In the genomic region with DNA sequence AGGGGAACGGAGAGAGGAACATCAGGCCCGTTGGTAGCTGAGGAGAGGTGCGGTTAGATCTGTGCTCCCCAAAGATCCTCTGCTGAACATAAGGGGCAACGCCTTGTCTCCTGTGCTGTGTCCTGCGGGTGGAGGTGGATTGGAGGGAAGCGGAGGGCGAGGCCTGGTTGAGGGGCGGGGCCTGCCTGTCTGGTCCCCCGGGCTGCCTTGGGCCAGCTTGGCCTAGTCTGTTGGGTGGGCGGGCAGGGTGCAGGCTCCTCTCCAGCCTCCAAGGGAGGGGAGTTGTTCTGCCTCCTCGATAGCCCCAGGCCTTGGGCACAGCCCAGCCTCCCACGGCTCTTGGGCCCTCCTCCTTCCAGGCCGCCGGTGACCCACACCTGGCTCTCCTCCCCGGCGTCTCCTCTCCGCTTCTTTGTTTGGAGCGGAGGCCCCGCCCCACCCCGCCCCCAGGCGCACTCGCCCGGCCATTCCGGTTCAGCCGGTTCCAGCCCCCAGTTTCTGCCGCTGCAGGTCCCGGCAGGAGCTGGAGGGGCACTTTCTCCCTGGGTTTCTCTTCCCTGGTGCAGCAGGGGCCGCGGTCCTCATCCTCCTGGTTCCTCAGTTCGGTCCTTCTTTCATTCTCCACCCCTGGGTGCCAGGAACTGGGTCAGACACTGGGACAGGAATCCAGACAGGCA, we compare ENCODE assay signal across 8 cellular contexts. TPM values are rescaled to one million over a fixed set of nuclear protein-coding genes. Genes with fewer than 3 reads are reported as not detected.
DNase-seq lines count a peak whose midpoint lies in the region; ATAC-seq and TF ChIP-seq lines count a peak whose summit lies in the region.

No MANE protein-coding gene starts in this region.

- H3K4me3 ChIP-seq in breast epithelium (peak overlapping the region in 2 of 3 donors; percentile 38 to 56), lung (no peak overlapping the region), aorta (ENCODE audit: low read length in 2 of 2) (no peak overlapping the region)

- DNase-seq in Calu3 (peak; percentile 90), NCI-H146 treated with DMSO at 0.1 percent for 48 hours (lab: John Stamatoyannopoulos, UW; ENCODE audit: unreplicated experiment) (peak; percentile 66), breast epithelium (ENCODE audit: low spot score in 2 of 2) (peak; percentile 96 to 97), lung (ENCODE audit: low spot score) (peak; percentile 87), aorta (peak in 1 of 2 donors; percentile 80), head of caudate nucleus (no peak)
- no peak for DNase-seq in activated naive CD4-positive, alpha-beta T cell treated with anti-CD3 and anti-CD28 coated beads, Interleukin-2, amount 50 U/mL, for 16 hours

- H3K36me3 ChIP-seq in breast epithelium (no peaks in the 10 kb centered on the region), lung (ENCODE audit: control insufficient read depth in 2 of 2, insufficient read depth in 2 of 2, low read length in 2 of 2) (peaks cover 0 to 5% of the 10 kb centered on the region in 2 donors), aorta (ENCODE audit: control insufficient read depth in 1 of 2, insufficient read depth in 2 of 2, low read length in 1 of 2) (no peaks in the 10 kb centered on the region)

- WGBS in lung, 2 donors = 10 to 18% methylated on average over 27 to 30 of the region's 30 CpGs
- 40 to 46% methylated on average over 29 to 30 of the region's 30 CpGs for WGBS in aorta, 2 donors

- ATAC-seq in lung (ENCODE audit: insufficient read depth, low FRiP score) (peak; percentile 54), aorta (ENCODE audit: low FRiP score) (peak; percentile 21), GM18520 (IDR thresholded peaks at IDR 0.05; ENCODE audit: unreplicated experiment) (no peak)

- H3K9me3 ChIP-seq in breast epithelium (no peaks in the 10 kb centered on the region), lung (ENCODE audit: control insufficient read depth in 2 of 2, insufficient read depth in 1 of 2, low read length in 1 of 2) (no peaks in the 10 kb centered on the region), aorta (ENCODE audit: control insufficient read depth, low read length) (no peaks in the 10 kb centered on the region)

- H3K27me3 Mint-ChIP-seq in Calu3 (ENCODE audit: unreplicated experiment) = no peaks in the 10 kb centered on the region

- H3K4me1 ChIP-seq in breast epithelium (peaks cover 11 to 58% of the 10 kb centered on the region in 2 donors), lung (ENCODE audit: control insufficient read depth in 2 of 2, insufficient read depth in 2 of 2, low read length in 2 of 2) (peaks cover 0 to 30% of the 10 kb centered on the region in 2 donors), aorta (ENCODE audit: control insufficient read depth in 1 of 2, insufficient read depth in 2 of 2, low read length in 2 of 2) (no peaks in the 10 kb centered on the region)

- H3K27me3 ChIP-seq in breast epithelium = no peaks in the 10 kb centered on the region
- no peaks in the 10 kb centered on the region for H3K27me3 ChIP-seq in lung (ENCODE audit: control insufficient read depth, insufficient read depth)
- no peaks in the 10 kb centered on the region for H3K27me3 ChIP-seq in aorta (ENCODE audit: control insufficient read depth in 1 of 2, insufficient read depth in 2 of 2, low read length in 1 of 2)

- H3K4me1 Mint-ChIP-seq in Calu3 (ENCODE audit: low read depth, unreplicated experiment) = peaks cover 75% of the 10 kb centered on the region

- peaks cover 58% of the 10 kb centered on the region for H3K36me3 Mint-ChIP-seq in Calu3 (ENCODE audit: insufficient read depth, unreplicated experiment)

- peak overlapping the region; percentile 58 for H3K4me3 Mint-ChIP-seq in Calu3 (ENCODE audit: low read depth, unreplicated experiment)

- CTCF ChIA-PET in Calu3 (lab: Charles Lee) = interaction anchor here (0.6 to 2.5 kb wide), 8 partner anchors 12 to 792 kb away, joined by 3 to 18 read pairs (median 4); a partner anchor contains a TSS

- TF ChIP-seq CTCF in Calu3 (IDR thresholded peaks at IDR 0.05; ENCODE audit: unreplicated experiment) (no peak), breast epithelium (IDR thresholded peaks at IDR 0.05) (no peak), lung (IDR thresholded peaks at IDR 0.05; ENCODE audit: control extremely low read depth, extremely low read depth) (no peak)

- BruUV-seq in Calu3 (replicated peaks; lab: Mats Ljungman, UMichigan) = no TSS peak

- intact Hi-C loops in Calu3 (cut with micrococcal nuclease; ENCODE audit: unreplicated experiment) (loop anchor here (2.0 kb wide), 1 partner anchor 13 kb away; no protein-coding TSS in a partner anchor), breast epithelium (cut with DNase I; ENCODE audit: low total_unique reads) (no loop called here), aorta (cut with DNase I) (no loop called here), head of caudate nucleus (cut with DNase I) (no loop called here)

- H3K27ac Mint-ChIP-seq in Calu3 (ENCODE audit: unreplicated experiment) = peak overlapping the region; percentile 83

- H3K27ac ChIP-seq in breast epithelium = peak overlapping the region; percentile 91 to 94
- H3K27ac ChIP-seq in lung (ENCODE audit: low read depth in 1 of 2, low read length in 1 of 2) = peak overlapping the region in 1 of 2 donors; percentile 87
- H3K27ac ChIP-seq in aorta (ENCODE audit: low read depth in 1 of 2, low read length in 2 of 2) = no peak overlapping the region

- H3K9me3 Mint-ChIP-seq in Calu3 (ENCODE audit: low read depth, unreplicated experiment) = no peaks in the 10 kb centered on the region

- no peak for TF ChIP-seq POLR2A in breast epithelium (IDR thresholded peaks at IDR 0.05)

RNA-seq across cellular contexts. Expression of a gene that starts 19.4 kb away (rescaled TPM):
- total RNA-seq in Calu3 (2022) = 240 and 318 TPM in 2 replicates
- total RNA-seq in breast epithelium = 100 to 1,000 TPM; 109 to 149 (median 116) TPM
- 100 to 1,000 TPM; 139 to 160 TPM for total RNA-seq in lung
- polyA plus RNA-seq in lung = 10 to 100 TPM; 40.0 to 45.5 TPM
- 10 to 100 TPM; 59.6 to 86.2 TPM for total RNA-seq in aorta
- 10 to 100 TPM; 11.6 to 21.7 TPM for polyA plus RNA-seq in aorta

Comparison
In these comparisons a context has a peak if more than half of its experiments do, and no peak if none do; other contexts are left out.
1. DNase-seq: peak in Calu3 (single experiment), NCI-H146 treated with DMSO at 0.1 percent for 48 hours (single experiment), breast epithelium (2 of 2) and lung (single experiment); none in head of caudate nucleus (0 of 42) and activated naive CD4-positive, alpha-beta T cell treated with anti-CD3 and anti-CD28 coated beads, Interleukin-2, amount 50 U/mL, for 16 hours (single experiment).
2. H3K27ac ChIP-seq: peak in breast epithelium (2 of 2); none in aorta (0 of 2).
3. H3K4me3 ChIP-seq: peak in breast epithelium (2 of 3); none in lung (single experiment) and aorta (0 of 2).